In genomic region chr4:83320548-83320947, GRCh38 we compare ENCODE assay signal across 9 cellular contexts. TPM values are rescaled to one million over a fixed set of nuclear protein-coding genes. Genes with fewer than 3 reads are reported as not detected.
DNase-seq lines count a peak whose midpoint lies in the region; ATAC-seq and TF ChIP-seq lines count a peak whose summit lies in the region.
"Had no signal": no experiment of that assay in that cellular context is flagged by ENCODE, and none has a peak within 500 bp of the region (broad histone marks: within the 10 kb centered on the region; RNA-seq: fewer than 3 reads in every experiment).

No MANE protein-coding gene starts in this region.

- no peaks in the 10 kb centered on the region for H3K4me1 ChIP-seq in tibial nerve

- peak overlapping the region in 2 of 4 donors; percentile 20 to 32 for H3K27ac ChIP-seq in tibial nerve

- peaks cover 6% of the 10 kb centered on the region for H3K4me1 Mint-ChIP-seq in activated naive CD4-positive, alpha-beta T cell treated with anti-CD3 and anti-CD28 coated beads for 36 hours (ENCODE audit: low read depth)
- peaks cover 17% of the 10 kb centered on the region for H3K4me1 Mint-ChIP-seq in activated CD8-positive, alpha-beta T cell treated with anti-CD3 and anti-CD28 coated beads, Interleukin-2, amount 10 ng/mL, durations not matched to agents 7 days and 5 days (ENCODE audit: low read depth)
- no peaks in the 10 kb centered on the region for H3K4me1 Mint-ChIP-seq in nephron progenitor cell

- peak; percentile 68 for DNase-seq in activated naive CD4-positive, alpha-beta T cell treated with anti-CD3 and anti-CD28 coated beads for 36 hours
- DNase-seq in activated naive CD4-positive, alpha-beta T cell treated with anti-CD3 and anti-CD28 coated beads, Interleukin-2, amount 50 U/mL, for 16 hours, result no peak
- DNase-seq in activated CD8-positive, alpha-beta T cell treated with anti-CD3 and anti-CD28 coated beads, Interleukin-2, amount 10 ng/mL, durations not matched to agents 7 days and 5 days, result peak; percentile 49
- peak in 27 of 51 donors; percentile 2 to 46 (median 14) for DNase-seq in hypothalamus (lab: John Stamatoyannopoulos, UW)
- peak; percentile 23 to 40 for DNase-seq in tibial nerve (ENCODE audit: low spot score in 2 of 2)
- no peak for DNase-seq in germinal center (ENCODE audit: low spot score)
- DNase-seq in nephron progenitor cell, result no peak
- DNase-seq: CD8-positive, alpha-beta T cell had no signal

- POLR2A ChIA-PET in activated CD8-positive, alpha-beta T cell treated with anti-CD3 and anti-CD28 coated beads, Interleukin-2, amount 10 ng/mL, durations not matched to agents 7 days and 5 days (lab: Charles Lee), result no interaction called here

- no peak overlapping the region for H3K4me3 Mint-ChIP-seq in activated naive CD4-positive, alpha-beta T cell treated with anti-CD3 and anti-CD28 coated beads for 36 hours
- H3K4me3 Mint-ChIP-seq in activated CD8-positive, alpha-beta T cell treated with anti-CD3 and anti-CD28 coated beads, Interleukin-2, amount 10 ng/mL, durations not matched to agents 7 days and 5 days, result no peak overlapping the region
- H3K4me3 Mint-ChIP-seq in nephron progenitor cell, result no peak overlapping the region
- H3K4me3 Mint-ChIP-seq: CD8-positive, alpha-beta T cell had no signal

- TF ChIP-seq EP300 in tibial nerve (IDR thresholded peaks at IDR 0.05), result peak; percentile 23 to 60

- peak; percentile 51 for ATAC-seq in activated CD8-positive, alpha-beta T cell treated with anti-CD3 and anti-CD28 coated beads, Interleukin-2, amount 10 ng/mL, durations not matched to agents 7 days and 5 days
- ATAC-seq in GM21367 (IDR thresholded peaks at IDR 0.05; ENCODE audit: unreplicated experiment), result no peak
- ATAC-seq: CD8-positive, alpha-beta T cell had no signal

- peak overlapping the region; percentile 10 for H3K27ac Mint-ChIP-seq in activated naive CD4-positive, alpha-beta T cell treated with anti-CD3 and anti-CD28 coated beads for 36 hours
- peak overlapping the region; percentile 78 for H3K27ac Mint-ChIP-seq in activated CD8-positive, alpha-beta T cell treated with anti-CD3 and anti-CD28 coated beads, Interleukin-2, amount 10 ng/mL, durations not matched to agents 7 days and 5 days
- no peak overlapping the region for H3K27ac Mint-ChIP-seq in nephron progenitor cell
- H3K27ac Mint-ChIP-seq: CD8-positive, alpha-beta T cell had no signal

- H3K27me3 Mint-ChIP-seq in activated naive CD4-positive, alpha-beta T cell treated with anti-CD3 and anti-CD28 coated beads for 36 hours (ENCODE audit: low read depth), result no peaks in the 10 kb centered on the region
- no peaks in the 10 kb centered on the region for H3K27me3 Mint-ChIP-seq in activated CD8-positive, alpha-beta T cell treated with anti-CD3 and anti-CD28 coated beads, Interleukin-2, amount 10 ng/mL, durations not matched to agents 7 days and 5 days (ENCODE audit: low read depth)
- peaks cover 35% of the 10 kb centered on the region for H3K27me3 Mint-ChIP-seq in nephron progenitor cell (ENCODE audit: low read depth, poor library complexity)

- CTCF ChIA-PET in activated naive CD4-positive, alpha-beta T cell treated with anti-CD3 and anti-CD28 coated beads for 36 hours (lab: Charles Lee), result interaction anchor here (0.7 kb wide), 1 partner anchor 188 kb away, joined by 3 read pairs; no protein-coding TSS in a partner anchor
- CTCF ChIA-PET in activated CD8-positive, alpha-beta T cell treated with anti-CD3 and anti-CD28 coated beads, Interleukin-2, amount 10 ng/mL, durations not matched to agents 7 days and 5 days (lab: Charles Lee), result no interaction called here

- intact Hi-C loops in activated naive CD4-positive, alpha-beta T cell treated with anti-CD3 and anti-CD28 coated beads for 36 hours (cut with micrococcal nuclease), result loop anchor here (1.0 kb wide), 1 partner anchor 14 kb away; the partner anchor contains the start of gene HPSE

- WGBS in tibial nerve, 2 donors, result 62 to 71% methylated on average over 5 of the region's 5 CpGs

- no peaks in the 10 kb centered on the region for H3K9me3 ChIP-seq in tibial nerve

- no peak overlapping the region for H3K4me3 ChIP-seq in tibial nerve

- H3K27me3 ChIP-seq in tibial nerve, result no peaks in the 10 kb centered on the region

- peaks cover 19% of the 10 kb centered on the region for H3K36me3 Mint-ChIP-seq in activated naive CD4-positive, alpha-beta T cell treated with anti-CD3 and anti-CD28 coated beads for 36 hours (ENCODE audit: low read depth)
- peaks cover 43% of the 10 kb centered on the region for H3K36me3 Mint-ChIP-seq in activated CD8-positive, alpha-beta T cell treated with anti-CD3 and anti-CD28 coated beads, Interleukin-2, amount 10 ng/mL, durations not matched to agents 7 days and 5 days (ENCODE audit: low read depth)
- no peaks in the 10 kb centered on the region for H3K36me3 Mint-ChIP-seq in nephron progenitor cell (ENCODE audit: low read depth)

- TF ChIP-seq CTCF in tibial nerve (IDR thresholded peaks at IDR 0.05) (no peak), nephron progenitor cell (IDR thresholded peaks at IDR 0.05) (no peak)

- no peaks in the 10 kb centered on the region for H3K9me3 Mint-ChIP-seq in activated naive CD4-positive, alpha-beta T cell treated with anti-CD3 and anti-CD28 coated beads for 36 hours
- H3K9me3 Mint-ChIP-seq in activated CD8-positive, alpha-beta T cell treated with anti-CD3 and anti-CD28 coated beads, Interleukin-2, amount 10 ng/mL, durations not matched to agents 7 days and 5 days (ENCODE audit: insufficient read depth), result no peaks in the 10 kb centered on the region
- no peaks in the 10 kb centered on the region for H3K9me3 Mint-ChIP-seq in nephron progenitor cell
- H3K9me3 Mint-ChIP-seq: CD8-positive, alpha-beta T cell had no signal

- H3K36me3 ChIP-seq in tibial nerve, result no peaks in the 10 kb centered on the region

- TF ChIP-seq POLR2A in tibial nerve (IDR thresholded peaks at IDR 0.05), result no peak

RNA-seq across cellular contexts. Expression of gene HPSE, which starts 14.1 kb away (rescaled TPM):
- 10 to 100 TPM; 13.5 to 16.1 TPM for total RNA-seq in activated naive CD4-positive, alpha-beta T cell treated with anti-CD3 and anti-CD28 coated beads for 36 hours
- total RNA-seq in activated CD8-positive, alpha-beta T cell treated with anti-CD3 and anti-CD28 coated beads, Interleukin-2, amount 10 ng/mL, durations not matched to agents 7 days and 5 days, result 10 to 100 TPM; 17.8 to 19.0 TPM
- 1 to 10 TPM; 2.0 to 3.0 (median 2.7) TPM for total RNA-seq in tibial nerve

RNA-seq across cellular contexts. Expression of gene COQ2, which starts 36.0 kb away (rescaled TPM):
- total RNA-seq in activated naive CD4-positive, alpha-beta T cell treated with anti-CD3 and anti-CD28 coated beads for 36 hours, result 10 to 100 TPM; 18.7 to 19.5 TPM
- total RNA-seq in activated CD8-positive, alpha-beta T cell treated with anti-CD3 and anti-CD28 coated beads, Interleukin-2, amount 10 ng/mL, durations not matched to agents 7 days and 5 days, result 10 to 100 TPM; 21.3 to 21.9 TPM
- total RNA-seq in tibial nerve, result 10 to 100 TPM in 3 of 4 donors, 1 to 10 TPM in 1; 9.2 to 17.7 (median 11.6) TPM

Comparison
In these comparisons a context has a peak if more than half of its experiments do, and no peak if none do; other contexts are left out.
1. DNase-seq: peak in activated naive CD4-positive, alpha-beta T cell treated with anti-CD3 and anti-CD28 coated beads for 36 hours (single experiment), activated CD8-positive, alpha-beta T cell treated with anti-CD3 and anti-CD28 coated beads, Interleukin-2, amount 10 ng/mL, durations not matched to agents 7 days and 5 days (single experiment), hypothalamus (27 of 51) and tibial nerve (2 of 2); none in activated naive CD4-positive, alpha-beta T cell treated with anti-CD3 and anti-CD28 coated beads, Interleukin-2, amount 50 U/mL, for 16 hours (single experiment), germinal center (single experiment) and nephron progenitor cell (single experiment).